Comparison of ENCODE assay signal across 2 cellular contexts in genomic region chr5:115585265-115585664, GRCh38.
TF ChIP-seq lines count a peak whose summit lies in the region.

No MANE protein-coding gene starts in this region.

TF ChIP-seq in IMR-90, 13 proteins besides CTCF, POLR2A, EP300 and RAD21:
- TF ChIP-seq NFE2L2 (IDR thresholded peaks at IDR 0.05; ENCODE audit: low read depth, low read length) (no peak), RCOR1 (IDR thresholded peaks at IDR 0.05; ENCODE audit: insufficient replicate concordance, low read length) (no peak), CEBPB (IDR thresholded peaks at IDR 0.05; ENCODE audit: low read depth, low read length) (no peak), MXI1 (IDR thresholded peaks at IDR 0.05; ENCODE audit: borderline replicate concordance, low read depth, low read length) (peak; percentile 76; the same call in 1 of the 2 replicates), MAFK (IDR thresholded peaks at IDR 0.05; ENCODE audit: low read depth, low read length) (no peak)

TF ChIP-seq in HEK293T, 16 proteins besides CTCF, POLR2A, EP300 and RAD21:
- TF ChIP-seq TARDBP (IDR thresholded peaks at IDR 0.05) (no peak), ZNF384 (IDR thresholded peaks at IDR 0.05) (no peak), L3MBTL2 (conservative IDR thresholded peaks at IDR 0.05) (no peak), PKNOX1 (IDR thresholded peaks at IDR 0.05) (no peak), ELF4 (IDR thresholded peaks at IDR 0.05) (no peak), BHLHE40 (IDR thresholded peaks at IDR 0.05; ENCODE audit: borderline replicate concordance) (no peak), FOXK2 (IDR thresholded peaks at IDR 0.05) (no peak), CTBP1 (IDR thresholded peaks at IDR 0.05; ENCODE audit: borderline replicate concordance) (no peak), NFRKB (IDR thresholded peaks at IDR 0.05) (no peak), ARNT (IDR thresholded peaks at IDR 0.05) (no peak), HDGF (IDR thresholded peaks at IDR 0.05; ENCODE audit: borderline replicate concordance) (no peak), SP1 (IDR thresholded peaks at IDR 0.05) (no peak), FOXM1 (IDR thresholded peaks at IDR 0.05; ENCODE audit: borderline replicate concordance) (no peak), FOXA1 (IDR thresholded peaks at IDR 0.05) (no peak), LEF1 (IDR thresholded peaks at IDR 0.05; ENCODE audit: borderline replicate concordance) (no peak), SUZ12 (IDR thresholded peaks at IDR 0.05) (no peak)
